1 cellular context compared by ENCODE assay signal in the genomic region with DNA sequence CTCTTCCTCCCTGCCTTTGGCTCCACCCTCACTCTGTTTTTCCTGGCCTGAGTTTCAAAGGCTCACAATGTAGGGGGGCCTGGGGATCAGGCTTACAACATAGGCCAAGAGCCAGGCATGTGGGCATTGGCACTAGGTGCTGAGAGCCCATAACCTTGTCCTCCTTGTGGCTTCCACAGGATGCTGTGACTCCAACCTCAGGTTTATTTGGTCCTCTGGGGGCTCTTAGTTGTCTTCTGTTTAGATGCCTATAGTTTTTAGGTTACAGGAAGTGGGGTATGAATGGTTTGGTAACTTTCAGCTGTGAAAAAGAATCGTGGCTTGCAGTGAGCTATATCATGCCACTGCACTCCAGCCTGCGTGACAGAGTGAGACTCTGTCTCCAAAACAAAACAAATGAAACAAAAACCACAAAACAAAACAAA.
TF ChIP-seq lines count a peak whose summit lies in the region.

No MANE protein-coding gene starts in this region.

TF ChIP-seq in HepG2, 621 proteins besides CTCF, POLR2A, EP300 and RAD21:
- TF ChIP-seq ZNF33B (CRISPR knock-in tag; IDR thresholded peaks at IDR 0.05) (no peak), ZNF292 (CRISPR knock-in tag; IDR thresholded peaks at IDR 0.05; ENCODE audit: borderline replicate concordance, low read depth) (no peak), ZNF775 (CRISPR knock-in tag; IDR thresholded peaks at IDR 0.05; ENCODE audit: borderline replicate concordance) (no peak), ZSCAN31 (CRISPR knock-in tag; IDR thresholded peaks at IDR 0.05; ENCODE audit: low read depth) (no peak), ZNF737 (CRISPR knock-in tag; IDR thresholded peaks at IDR 0.05; ENCODE audit: borderline replicate concordance) (no peak), AHR (CRISPR knock-in tag; IDR thresholded peaks at IDR 0.05) (no peak), ZNF446 (CRISPR knock-in tag; IDR thresholded peaks at IDR 0.05) (no peak), ZNF441 (CRISPR knock-in tag; IDR thresholded peaks at IDR 0.05; ENCODE audit: borderline replicate concordance) (no peak)
- TF ChIP-seq, protein P1, sequence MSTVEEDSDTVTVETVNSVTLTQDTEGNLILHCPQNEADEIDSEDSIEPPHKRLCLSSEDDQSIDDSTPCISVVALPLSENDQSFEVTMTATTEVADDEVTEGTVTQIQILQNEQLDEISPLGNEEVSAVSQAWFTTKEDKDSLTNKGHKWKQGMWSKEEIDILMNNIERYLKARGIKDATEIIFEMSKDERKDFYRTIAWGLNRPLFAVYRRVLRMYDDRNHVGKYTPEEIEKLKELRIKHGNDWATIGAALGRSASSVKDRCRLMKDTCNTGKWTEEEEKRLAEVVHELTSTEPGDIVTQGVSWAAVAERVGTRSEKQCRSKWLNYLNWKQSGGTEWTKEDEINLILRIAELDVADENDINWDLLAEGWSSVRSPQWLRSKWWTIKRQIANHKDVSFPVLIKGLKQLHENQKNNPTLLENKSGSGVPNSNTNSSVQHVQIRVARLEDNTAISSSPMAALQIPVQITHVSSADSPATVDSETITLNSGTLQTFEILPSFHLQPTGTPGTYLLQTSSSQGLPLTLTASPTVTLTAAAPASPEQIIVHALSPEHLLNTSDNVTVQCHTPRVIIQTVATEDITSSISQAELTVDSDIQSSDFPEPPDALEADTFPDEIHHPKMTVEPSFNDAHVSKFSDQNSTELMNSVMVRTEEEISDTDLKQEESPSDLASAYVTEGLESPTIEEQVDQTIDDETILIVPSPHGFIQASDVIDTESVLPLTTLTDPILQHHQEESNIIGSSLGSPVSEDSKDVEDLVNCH (CRISPR knock-in tag; IDR thresholded peaks at IDR 0.05), result no peak
- TF ChIP-seq, protein P2, sequence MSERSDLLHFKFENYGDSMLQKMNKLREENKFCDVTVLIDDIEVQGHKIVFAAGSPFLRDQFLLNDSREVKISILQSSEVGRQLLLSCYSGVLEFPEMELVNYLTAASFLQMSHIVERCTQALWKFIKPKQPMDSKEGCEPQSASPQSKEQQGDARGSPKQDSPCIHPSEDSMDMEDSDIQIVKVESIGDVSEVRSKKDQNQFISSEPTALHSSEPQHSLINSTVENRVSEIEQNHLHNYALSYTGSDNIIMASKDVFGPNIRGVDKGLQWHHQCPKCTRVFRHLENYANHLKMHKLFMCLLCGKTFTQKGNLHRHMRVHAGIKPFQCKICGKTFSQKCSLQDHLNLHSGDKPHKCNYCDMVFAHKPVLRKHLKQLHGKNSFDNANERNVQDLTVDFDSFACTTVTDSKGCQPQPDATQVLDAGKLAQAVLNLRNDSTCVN (CRISPR knock-in tag; IDR thresholded peaks at IDR 0.05; ENCODE audit: borderline replicate concordance), result no peak
TF ChIP-seq in HepG2: peak in this region for 0.
